Comparison of ENCODE assay signal across 8 cellular contexts in genomic region chr21:44872266-44872567, GRCh38. TPM values are rescaled to one million over a fixed set of nuclear protein-coding genes. Genes with fewer than 3 reads are reported as not detected.
DNase-seq lines count a peak whose midpoint lies in the region; ATAC-seq and TF ChIP-seq lines count a peak whose summit lies in the region.

No MANE protein-coding gene starts in this region.

- H3K4me3 ChIP-seq in left ventricle myocardium inferior: peak overlapping the region; percentile 85

- H3K4me3 Mint-ChIP-seq in MCF 10A (ENCODE audit: unreplicated experiment): peak overlapping the region; percentile 80
- peak overlapping the region; percentile 91 for H3K4me3 Mint-ChIP-seq in mesothelial cell of epicardium

- intact Hi-C loops in left ventricle myocardium inferior (cut with micrococcal nuclease) (no loop called here), cardiac septum (cut with DNase I) (no loop called here), MCF 10A (cut with micrococcal nuclease) (loop anchor here (2.0 to 5.0 kb wide), 4 partner anchors 25 to 265 kb away; partner anchors contain the start of gene SUMO3)

- ATAC-seq in HG03457 (IDR thresholded peaks at IDR 0.05; ENCODE audit: unreplicated experiment): no peak
- no peak for ATAC-seq in HG02759 (IDR thresholded peaks at IDR 0.05; ENCODE audit: unreplicated experiment)

- TF ChIP-seq POLR2A in erythroblast (IDR thresholded peaks at IDR 0.05; ENCODE audit: low read length): no peak

- H3K27ac Mint-ChIP-seq in MCF 10A (ENCODE audit: low read depth, unreplicated experiment) (peak overlapping the region; percentile 89), mesothelial cell of epicardium (peak overlapping the region; percentile 94)

- H3K27ac ChIP-seq in left ventricle myocardium inferior (replicated peaks): peak overlapping the region; percentile 99

- H3K9me3 ChIP-seq in left ventricle myocardium inferior (replicated peaks): no peaks in the 10 kb centered on the region

- POLR2A ChIA-PET in MCF 10A (lab: Yijun Ruan, JAX): interaction anchor here (0.7 to 13.5 kb wide), 17 partner anchors 10 to 984 kb away, joined by 3 to 161 read pairs (median 5); partner anchors contain the start of genes SLX9 and UBE2G2

- H3K36me3 ChIP-seq in left ventricle myocardium inferior: no peaks in the 10 kb centered on the region

- DNase-seq in left ventricle myocardium inferior (no peak), cardiac septum (ENCODE audit: low spot score) (no peak), MCF 10A (ENCODE audit: unreplicated experiment) (no peak), mesothelial cell of epicardium (ENCODE audit: low spot score in 2 of 2, unreplicated experiment in 2 of 2) (no peak), erythroblast (lab: John Stamatoyannopoulos, UW) (no peak), DMS79 (lab: John Stamatoyannopoulos, UW) (no peak)

- peaks cover 84% of the 10 kb centered on the region for H3K4me1 ChIP-seq in left ventricle myocardium inferior

- TF ChIP-seq CTCF in left ventricle myocardium inferior (IDR thresholded peaks at IDR 0.05; ENCODE audit: borderline replicate concordance) (no peak), MCF 10A (IDR thresholded peaks at IDR 0.05; ENCODE audit: unreplicated experiment) (no peak), mesothelial cell of epicardium (IDR thresholded peaks at IDR 0.05; ENCODE audit: unreplicated experiment) (no peak)

- no peaks in the 10 kb centered on the region for H3K9me3 Mint-ChIP-seq in MCF 10A (ENCODE audit: unreplicated experiment)
- H3K9me3 Mint-ChIP-seq in mesothelial cell of epicardium: no peaks in the 10 kb centered on the region

- no TSS peak for BruUV-seq in MCF 10A (replicated peaks; lab: Mats Ljungman, UMichigan)

- H3K27me3 Mint-ChIP-seq in MCF 10A (ENCODE audit: insufficient read depth, unreplicated experiment) (no peaks in the 10 kb centered on the region), mesothelial cell of epicardium (ENCODE audit: low read depth) (no peaks in the 10 kb centered on the region)

- H3K4me1 Mint-ChIP-seq in MCF 10A (ENCODE audit: insufficient read depth, unreplicated experiment) (peaks cover 44% of the 10 kb centered on the region), mesothelial cell of epicardium (peaks cover 62% of the 10 kb centered on the region)

- CTCF ChIA-PET in MCF 10A (lab: Yijun Ruan, JAX): interaction anchor here (0.6 to 3.3 kb wide), 7 partner anchors 11 to 228 kb away, joined by 3 to 18 read pairs (median 4); no protein-coding TSS in a partner anchor

- H3K36me3 Mint-ChIP-seq in MCF 10A (ENCODE audit: insufficient read depth, unreplicated experiment) (peaks cover 38% of the 10 kb centered on the region), mesothelial cell of epicardium (no peaks in the 10 kb centered on the region)

- H3K27me3 ChIP-seq in left ventricle myocardium inferior (ENCODE audit: low read depth): no peaks in the 10 kb centered on the region

RNA-seq across cellular contexts. Expression of gene PTTG1IP, which starts 1.3 kb away (rescaled TPM):
- total RNA-seq in left ventricle myocardium inferior (171 TPM), cardiac septum (194 TPM), MCF 10A (2022) (326 and 338 TPM in 2 replicates), mesothelial cell of epicardium (200 to 205 TPM (median 204 TPM) in 3 replicates)

RNA-seq across cellular contexts. Expression of gene ITGB2, which starts 48.5 kb away (rescaled TPM):
- total RNA-seq in left ventricle myocardium inferior (18.6 TPM), cardiac septum (11.5 TPM), MCF 10A (2022) (24.8 and 29.3 TPM in 2 replicates), mesothelial cell of epicardium (0.61 to 1.4 TPM (median 0.74 TPM) in 3 replicates)

RNA-seq across cellular contexts. Expression of gene SUMO3, which starts 54.4 kb away (rescaled TPM):
- 75.5 TPM for total RNA-seq in left ventricle myocardium inferior
- 66.0 TPM for total RNA-seq in cardiac septum
- 59.5 and 62.3 TPM in 2 replicates for total RNA-seq in MCF 10A (2022)
- total RNA-seq in mesothelial cell of epicardium: 82.2 to 84.5 TPM (median 83.9 TPM) in 3 replicates
